Comparison of ENCODE assay signal across 29 cellular contexts in the genomic region with DNA sequence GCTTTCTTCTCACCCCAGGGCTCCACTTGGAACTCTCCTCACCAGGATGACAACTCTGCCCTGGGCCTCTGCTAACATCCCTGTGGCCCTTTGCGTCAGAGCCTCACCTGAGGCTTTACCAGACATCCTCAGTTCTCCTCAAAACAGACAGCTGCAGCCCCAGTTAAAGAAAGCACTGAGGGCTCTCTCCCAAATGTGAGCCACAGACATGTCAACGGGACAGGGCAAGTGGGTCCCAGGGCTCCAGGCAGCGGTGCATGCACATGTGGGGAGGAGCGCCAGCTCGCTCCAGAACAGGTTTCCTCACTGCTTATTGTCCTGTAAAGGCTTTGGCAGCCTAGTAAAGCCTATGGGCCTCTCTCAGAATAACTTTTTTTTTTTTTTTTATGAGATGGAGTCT. TPM values are rescaled to one million over a fixed set of nuclear protein-coding genes. Genes with fewer than 3 reads are reported as not detected.
DNase-seq lines count a peak whose midpoint lies in the region; ATAC-seq and TF ChIP-seq lines count a peak whose summit lies in the region.
"Had no signal": no experiment of that assay in that cellular context is flagged by ENCODE, and none has a peak within 500 bp of the region (broad histone marks: within the 10 kb centered on the region; RNA-seq: fewer than 3 reads in every experiment).

No MANE protein-coding gene starts in this region.

- no peak overlapping the region for H4K91ac ChIP-seq in trophoblast cell (ENCODE audit: low read depth, low read length)

- WGBS in trophoblast cell (ENCODE audit: extremely low coverage, insufficient coverage, insufficient read length) = no CpG with 5 or more reads among the region's 5 CpGs

- no peak overlapping the region for H3K14ac ChIP-seq in trophoblast cell (ENCODE audit: low read length)

- H3K9me3 Mint-ChIP-seq in activated CD8-positive, alpha-beta memory T cell treated with anti-CD3 and anti-CD28 coated beads, Interleukin-2, amount 10 ng/mL, durations not matched to agents 7 days and 5 days (ENCODE audit: low read depth) = no peaks in the 10 kb centered on the region
- no peaks in the 10 kb centered on the region for H3K9me3 Mint-ChIP-seq in activated T-helper 1 cell treated with anti-CD3 and anti-CD28 coated beads, Interleukin-12 subunit alpha, Interleukin-12 subunit beta, Interleukin-2, Interleukin-4 antibody, amounts not matched to agents 30 ng/mL and 10 ng/mL and 1 ng/mL, durations not matched to agents 14 hours and 24 hours and 36 hours
- H3K9me3 Mint-ChIP-seq: activated B cell treated with CpG ODN at 0.5 μM for 24 hours; CD4-positive, alpha-beta memory T cell; GM23338; HFFc6; memory B cell had no signal

- H3K27me3 ChIP-seq in trophoblast cell (ENCODE audit: insufficient read depth, low read length) = no peaks in the 10 kb centered on the region
- H3K27me3 ChIP-seq in tibial artery = no peaks in the 10 kb centered on the region
- H3K27me3 ChIP-seq: adrenal gland, breast epithelium, heart left ventricle had no signal

- H2BK12ac ChIP-seq in trophoblast cell (ENCODE audit: low read length) = no peak overlapping the region

- H3K27ac Mint-ChIP-seq in activated CD8-positive, alpha-beta memory T cell treated with anti-CD3 and anti-CD28 coated beads, Interleukin-2, amount 10 ng/mL, durations not matched to agents 7 days and 5 days = no peak overlapping the region
- peak overlapping the region; percentile 18 for H3K27ac Mint-ChIP-seq in activated T-helper 1 cell treated with anti-CD3 and anti-CD28 coated beads, Interleukin-12 subunit alpha, Interleukin-12 subunit beta, Interleukin-2, Interleukin-4 antibody, amounts not matched to agents 30 ng/mL and 10 ng/mL and 1 ng/mL, durations not matched to agents 14 hours and 24 hours and 36 hours
- H3K27ac Mint-ChIP-seq: activated B cell treated with CpG ODN at 0.5 μM for 24 hours, GM23338, HFFc6, IgD-negative memory B cell, memory B cell, progenitor cell of endocrine pancreas had no signal

- H3K36me3 ChIP-seq in trophoblast cell (ENCODE audit: control insufficient read depth in 1 of 2, insufficient read depth in 2 of 2, low read length in 2 of 2) (peaks cover 34 to 47% of the 10 kb centered on the region in 2 experiments), tibial artery (peaks cover under 1 to 62% (median 45%) of the 10 kb centered on the region in 3 donors)
- H3K36me3 ChIP-seq: breast epithelium had no signal

- intact Hi-C loops in activated T-helper 1 cell treated with anti-CD3 and anti-CD28 coated beads, Interleukin-12 subunit alpha, Interleukin-12 subunit beta, Interleukin-2, Interleukin-4 antibody, amounts not matched to agents 30 ng/mL and 10 ng/mL and 1 ng/mL, durations not matched to agents 14 hours and 24 hours and 36 hours (cut with micrococcal nuclease) = loop anchor here (5.0 to 10.0 kb wide), 3 partner anchors 35 to 355 kb away; no protein-coding TSS in a partner anchor
- intact Hi-C loops in tibial artery (cut with DNase I; ENCODE audit: low total_unique reads) = no loop called here

- H3K27ac ChIP-seq in trophoblast cell (ENCODE audit: low read depth, low read length) = no peak overlapping the region
- peak overlapping the region; percentile 64 to 67 for H3K27ac ChIP-seq in tibial artery
- H3K27ac ChIP-seq: adrenal gland, breast epithelium, RWPE1 had no signal

- TF ChIP-seq CTCF in tibial artery (IDR thresholded peaks at IDR 0.05) = no peak

- no peak overlapping the region for H2AFZ ChIP-seq in trophoblast cell (ENCODE audit: insufficient read depth, low read length, poor library complexity)
- H2AFZ ChIP-seq: GM23338 had no signal

- peaks cover 13% of the 10 kb centered on the region for H3K4me1 Mint-ChIP-seq in activated CD8-positive, alpha-beta memory T cell treated with anti-CD3 and anti-CD28 coated beads, Interleukin-2, amount 10 ng/mL, durations not matched to agents 7 days and 5 days
- peaks cover 26% of the 10 kb centered on the region for H3K4me1 Mint-ChIP-seq in activated T-helper 1 cell treated with anti-CD3 and anti-CD28 coated beads, Interleukin-12 subunit alpha, Interleukin-12 subunit beta, Interleukin-2, Interleukin-4 antibody, amounts not matched to agents 30 ng/mL and 10 ng/mL and 1 ng/mL, durations not matched to agents 14 hours and 24 hours and 36 hours (ENCODE audit: low read depth)
- H3K4me1 Mint-ChIP-seq: activated B cell treated with CpG ODN at 0.5 μM for 24 hours, GM23338, memory B cell had no signal

- H4K8ac ChIP-seq in trophoblast cell (ENCODE audit: low read depth, low read length) = no peak overlapping the region

- H2BK120ac ChIP-seq in trophoblast cell (ENCODE audit: insufficient read depth, low read length, poor library complexity) = no peak overlapping the region

- H3K4me1 ChIP-seq in trophoblast cell (ENCODE audit: control insufficient read depth in 1 of 2, insufficient read depth in 2 of 2, low read length in 2 of 2) = no peaks in the 10 kb centered on the region
- peaks cover 0 to 35% (median 13%) of the 10 kb centered on the region in 4 donors for H3K4me1 ChIP-seq in tibial artery
- H3K4me1 ChIP-seq: breast epithelium had no signal

- no peak overlapping the region for H2BK5ac ChIP-seq in trophoblast cell (ENCODE audit: low read depth, low read length, poor library complexity)

- H3K4me2 ChIP-seq in trophoblast cell (ENCODE audit: low read length) = no peak overlapping the region
- H3K4me2 ChIP-seq: GM23338 had no signal

- no peaks in the 10 kb centered on the region for H3K9me3 ChIP-seq in trophoblast cell (ENCODE audit: insufficient read depth, low read depth, low read length)
- H3K9me3 ChIP-seq in tibial artery = no peaks in the 10 kb centered on the region
- H3K9me3 ChIP-seq: adrenal gland, breast epithelium had no signal

- H3K4me3 Mint-ChIP-seq in activated CD8-positive, alpha-beta memory T cell treated with anti-CD3 and anti-CD28 coated beads, Interleukin-2, amount 10 ng/mL, durations not matched to agents 7 days and 5 days = no peak overlapping the region
- H3K4me3 Mint-ChIP-seq in activated T-helper 1 cell treated with anti-CD3 and anti-CD28 coated beads, Interleukin-12 subunit alpha, Interleukin-12 subunit beta, Interleukin-2, Interleukin-4 antibody, amounts not matched to agents 30 ng/mL and 10 ng/mL and 1 ng/mL, durations not matched to agents 14 hours and 24 hours and 36 hours = no peak overlapping the region
- H3K4me3 Mint-ChIP-seq: activated B cell treated with CpG ODN at 0.5 μM for 24 hours; CD4-positive, alpha-beta memory T cell; GM23338; HFFc6; memory B cell had no signal

- H2AK5ac ChIP-seq in trophoblast cell (ENCODE audit: low read length) = no peak overlapping the region

- H3K36me3 Mint-ChIP-seq in activated CD8-positive, alpha-beta memory T cell treated with anti-CD3 and anti-CD28 coated beads, Interleukin-2, amount 10 ng/mL, durations not matched to agents 7 days and 5 days = peaks cover 38% of the 10 kb centered on the region
- peaks cover 45% of the 10 kb centered on the region for H3K36me3 Mint-ChIP-seq in activated T-helper 1 cell treated with anti-CD3 and anti-CD28 coated beads, Interleukin-12 subunit alpha, Interleukin-12 subunit beta, Interleukin-2, Interleukin-4 antibody, amounts not matched to agents 30 ng/mL and 10 ng/mL and 1 ng/mL, durations not matched to agents 14 hours and 24 hours and 36 hours (ENCODE audit: low read depth)

- no peak overlapping the region for H3K9ac ChIP-seq in trophoblast cell (ENCODE audit: low read length)

- no peak overlapping the region for H3K4me3 ChIP-seq in trophoblast cell (ENCODE audit: low read depth, low read length)
- no peak overlapping the region for H3K4me3 ChIP-seq in tibial artery
- H3K4me3 ChIP-seq: adrenal gland, breast epithelium, GM12878, GM23338, heart left ventricle had no signal

- H3K18ac ChIP-seq in trophoblast cell (ENCODE audit: low read length) = peak overlapping the region; percentile 40

- peak; percentile 29 for DNase-seq in activated CD8-positive, alpha-beta memory T cell treated with anti-CD3 and anti-CD28 coated beads, Interleukin-2, amount 10 ng/mL, durations not matched to agents 7 days and 5 days
- DNase-seq in activated CD8-positive, alpha-beta memory T cell treated with anti-CD3 and anti-CD28 coated beads for 24 hours = no peak
- no peak for DNase-seq in activated T-helper 1 cell treated with anti-CD3 and anti-CD28 coated beads, Interleukin-12 subunit alpha, Interleukin-12 subunit beta, Interleukin-2, Interleukin-4 antibody, amounts not matched to agents 30 ng/mL and 10 ng/mL and 1 ng/mL, durations not matched to agents 14 hours and 24 hours and 36 hours (ENCODE audit: low spot score)
- DNase-seq in trophoblast cell (no peak), tibial artery (peak in 1 of 2 donors; percentile 54), GM19240 (ENCODE audit: insufficient read length, low spot score) (no peak)
- DNase-seq in stimulated activated CD4-positive, alpha-beta T cell treated with anti-CD3 and anti-CD28 coated beads, Interleukin-4, amount 100 ng/mL, for 1 hour = no peak
- DNase-seq: 8988T; activated B cell treated with CpG ODN at 0.5 μM for 24 hours; activated naive CD4-positive, alpha-beta T cell; CD4-positive, alpha-beta memory T cell; effector memory CD4-positive, alpha-beta T cell; EL; erythroblast; foreskin fibroblast; HFFc6; NCI-H510A; stimulated activated CD4-positive, alpha-beta T cell treated with anti-CD3 and anti-CD28 coated beads, Interleukin-15, amount 100 ng/mL, for 24 hours; T-helper 1 cell had no signal

- H3K4ac ChIP-seq in trophoblast cell (ENCODE audit: low read depth, low read length) = no peak overlapping the region

- no peak overlapping the region for H3K23ac ChIP-seq in trophoblast cell (ENCODE audit: low read length)

- CTCF ChIA-PET in activated CD8-positive, alpha-beta memory T cell treated with anti-CD3 and anti-CD28 coated beads, Interleukin-2, amount 10 ng/mL, durations not matched to agents 7 days and 5 days (lab: Charles Lee) = interaction anchor here (1.2 to 7.2 kb wide), 2 partner anchors 38 to 493 kb away, joined by 3 to 58 read pairs; partner anchors contain the start of gene IPPK

- H3K27me3 Mint-ChIP-seq in activated CD8-positive, alpha-beta memory T cell treated with anti-CD3 and anti-CD28 coated beads, Interleukin-2, amount 10 ng/mL, durations not matched to agents 7 days and 5 days = no peaks in the 10 kb centered on the region
- no peaks in the 10 kb centered on the region for H3K27me3 Mint-ChIP-seq in activated T-helper 1 cell treated with anti-CD3 and anti-CD28 coated beads, Interleukin-12 subunit alpha, Interleukin-12 subunit beta, Interleukin-2, Interleukin-4 antibody, amounts not matched to agents 30 ng/mL and 10 ng/mL and 1 ng/mL, durations not matched to agents 14 hours and 24 hours and 36 hours (ENCODE audit: insufficient read depth)
- H3K27me3 Mint-ChIP-seq: activated B cell treated with CpG ODN at 0.5 μM for 24 hours; CD4-positive, alpha-beta memory T cell; IgD-negative memory B cell; memory B cell; progenitor cell of endocrine pancreas had no signal

- no peaks in the 10 kb centered on the region for H3K79me1 ChIP-seq in trophoblast cell (ENCODE audit: low read length)

- no peak overlapping the region for H4K12ac ChIP-seq in trophoblast cell (ENCODE audit: low read depth, low read length)

- no peak for ATAC-seq in activated CD8-positive, alpha-beta memory T cell treated with anti-CD3 and anti-CD28 coated beads, Interleukin-2, amount 10 ng/mL, durations not matched to agents 7 days and 5 days
- ATAC-seq in HG03159 (IDR thresholded peaks at IDR 0.05; ENCODE audit: unreplicated experiment) = no peak
- ATAC-seq: GM23338, heart left ventricle had no signal

- H3K79me2 ChIP-seq in trophoblast cell (ENCODE audit: control insufficient read depth, insufficient read depth, low read length, poor library complexity) = no peaks in the 10 kb centered on the region

RNA-seq across cellular contexts. Expression of gene IPPK, which starts 37.3 kb away (rescaled TPM):
- 10 to 100 TPM; 11.4 to 15.1 TPM for total RNA-seq in activated CD8-positive, alpha-beta memory T cell treated with anti-CD3 and anti-CD28 coated beads, Interleukin-2, amount 10 ng/mL, durations not matched to agents 7 days and 5 days
- total RNA-seq in activated T-helper 1 cell treated with anti-CD3 and anti-CD28 coated beads, Interleukin-12 subunit alpha, Interleukin-12 subunit beta, Interleukin-2, Interleukin-4 antibody, amounts not matched to agents 30 ng/mL and 10 ng/mL and 1 ng/mL, durations not matched to agents 14 hours and 24 hours and 36 hours = 14.8 and 14.9 TPM in 2 replicates
- 7.8 and 8.4 TPM in 2 replicates for polyA plus RNA-seq in trophoblast cell (2013)
